In genomic region chr5:97501286-97501964, GRCh38 we compare ENCODE assay signal across 14 cellular contexts.
"Had no signal": no experiment of that assay in that cellular context is flagged by ENCODE, and none has a peak within 500 bp of the region (broad histone marks: within the 10 kb centered on the region; RNA-seq: fewer than 3 reads in every experiment).

No MANE protein-coding gene starts in this region.

- H3K4me3 ChIP-seq: heart right ventricle, lung, ovary, thyroid gland had no signal

- H3K4me1 Mint-ChIP-seq: activated T-helper 17 cell treated with anti-CD3 and anti-CD28 coated beads, Interleukin-2, amount 50 U/mL, for 72 hours; mesothelial cell of epicardium; stimulated activated memory B cell treated with anti-CD40 and anti-IgM and Interleukin-4, amounts not matched to agents 10 μg/mL and 1 μg/mL and 100 μg/mL, for 72 hours had no signal

- H3K36me3 Mint-ChIP-seq: mesothelial cell of epicardium; stimulated activated memory B cell treated with anti-CD40 and anti-IgM and Interleukin-4, amounts not matched to agents 10 μg/mL and 1 μg/mL and 100 μg/mL, for 72 hours had no signal

- H3K9me3 Mint-ChIP-seq: activated T-helper 17 cell treated with anti-CD3 and anti-CD28 coated beads, Interleukin-2, amount 50 U/mL, for 72 hours; mesothelial cell of epicardium; stimulated activated memory B cell treated with anti-CD40 and anti-IgM and Interleukin-4, amounts not matched to agents 10 μg/mL and 1 μg/mL and 100 μg/mL, for 72 hours had no signal

- H3K4me3 Mint-ChIP-seq: activated T-helper 17 cell treated with anti-CD3 and anti-CD28 coated beads, Interleukin-2, amount 50 U/mL, for 72 hours; mesothelial cell of epicardium; stimulated activated memory B cell treated with anti-CD40 and anti-IgM and Interleukin-4, amounts not matched to agents 10 μg/mL and 1 μg/mL and 100 μg/mL, for 72 hours had no signal

- H3K27me3 ChIP-seq: heart right ventricle, ovary, thyroid gland had no signal

- H3K4me1 ChIP-seq: thyroid gland had no signal

- H3K36me3 ChIP-seq: heart right ventricle, ovary, thyroid gland had no signal

- H3K9me3 ChIP-seq: heart right ventricle, ovary, thyroid gland had no signal

- H3K27ac ChIP-seq: heart right ventricle, ovary, thyroid gland had no signal

- ATAC-seq: activated T-helper 17 cell treated with anti-CD3 and anti-CD28 coated beads, Interleukin-2, amount 50 U/mL, for 72 hours; heart right ventricle; left colon; stimulated activated memory B cell treated with anti-CD40 and anti-IgM and Interleukin-4, amounts not matched to agents 10 μg/mL and 1 μg/mL and 100 μg/mL, for 72 hours had no signal

- DNase-seq: activated CD4-positive, CD25-positive, alpha-beta regulatory T cell treated with anti-CD3 and anti-CD28 coated beads, Interleukin-2, amount 50 U/mL, for 72 hours; activated naive CD4-positive, alpha-beta T cell treated with Interleukin-2 at 50 U/mL for 16 hours; anterior cingulate cortex; foreskin melanocyte; heart right ventricle; left colon; ovary; T-helper 1 cell; T1000; thyroid gland had no signal

- H3K27ac Mint-ChIP-seq: activated T-helper 17 cell treated with anti-CD3 and anti-CD28 coated beads, Interleukin-2, amount 50 U/mL, for 72 hours; mesothelial cell of epicardium; stimulated activated memory B cell treated with anti-CD40 and anti-IgM and Interleukin-4, amounts not matched to agents 10 μg/mL and 1 μg/mL and 100 μg/mL, for 72 hours had no signal

- H3K27me3 Mint-ChIP-seq: stimulated activated memory B cell treated with anti-CD40 and anti-IgM and Interleukin-4, amounts not matched to agents 10 μg/mL and 1 μg/mL and 100 μg/mL, for 72 hours had no signal
